In genomic region chr12:121060149-121061001, GRCh38 we compare ENCODE assay signal across 8 cellular contexts. TPM values are rescaled to one million over a fixed set of nuclear protein-coding genes. Genes with fewer than 3 reads are reported as not detected.
A peak's percentile ranks its signal among the peaks of the same experiment; 100 is the strongest.
DNase-seq lines count a peak whose midpoint lies in the region; ATAC-seq and TF ChIP-seq lines count a peak whose summit lies in the region.

No MANE protein-coding gene starts in this region.

- H3K9me2 ChIP-seq in OCI-LY7 (ENCODE audit: insufficient read depth, low read length): no peaks in the 10 kb centered on the region

- TF ChIP-seq CTCF in OCI-LY7 (conservative IDR thresholded peaks at IDR 0.05; ENCODE audit: low read length): peak; percentile 73
- peak; percentile 57 for TF ChIP-seq CTCF in fibroblast of the aortic adventitia (IDR thresholded peaks at IDR 0.05; ENCODE audit: insufficient read depth, low read length)
- TF ChIP-seq CTCF in neutrophil (IDR thresholded peaks at IDR 0.05): peak; percentile 69

- peaks cover 30% of the 10 kb centered on the region for H3K4me1 Mint-ChIP-seq in activated T-helper 1 cell treated with anti-CD3 and anti-CD28 coated beads, Interleukin-12 subunit alpha, Interleukin-12 subunit beta, Interleukin-2, Interleukin-4 antibody, amounts not matched to agents 30 ng/mL and 10 ng/mL and 1 ng/mL, durations not matched to agents 14 hours and 24 hours and 36 hours (ENCODE audit: low read depth)

- no peaks in the 10 kb centered on the region for H3K36me3 Mint-ChIP-seq in activated T-helper 1 cell treated with anti-CD3 and anti-CD28 coated beads, Interleukin-12 subunit alpha, Interleukin-12 subunit beta, Interleukin-2, Interleukin-4 antibody, amounts not matched to agents 30 ng/mL and 10 ng/mL and 1 ng/mL, durations not matched to agents 14 hours and 24 hours and 36 hours (ENCODE audit: low read depth)

- no TSS peak for BruUV-seq in OCI-LY7 (replicated peaks; lab: Mats Ljungman, UMichigan)

- no peaks in the 10 kb centered on the region for H3K27me3 ChIP-seq in neutrophil

- ATAC-seq in HG03354 (IDR thresholded peaks at IDR 0.05; ENCODE audit: poor library complexity, severe bottlenecking, unreplicated experiment): peak; percentile 88

- H3K4me3 ChIP-seq in OCI-LY7 (ENCODE audit: low read depth, low read length, poor library complexity, severe bottlenecking) (peak overlapping the region; percentile 59), fibroblast of the aortic adventitia (ENCODE audit: low read depth, low read length) (peak overlapping the region; percentile 6), neutrophil (ENCODE audit: low read depth in 1 of 2, low read length in 1 of 2) (peak overlapping the region; percentile 42 to 49)

- H3K9me3 ChIP-seq in OCI-LY7 (ENCODE audit: low read length) (no peaks in the 10 kb centered on the region), neutrophil (no peaks in the 10 kb centered on the region)

- POLR2A ChIA-PET in OCI-LY7 (lab: Charles Lee): interaction anchor here (0.6 to 1.2 kb wide), 6 partner anchors 8 to 795 kb away, joined by 3 to 8 read pairs (median 5); no protein-coding TSS in a partner anchor

- H3K4me1 ChIP-seq in OCI-LY7 (ENCODE audit: insufficient read depth, low read length, poor library complexity, severe bottlenecking) (peaks cover 12% of the 10 kb centered on the region), neutrophil (ENCODE audit: control insufficient read depth in 1 of 2, insufficient read depth in 1 of 2, low read depth in 1 of 2, low read length in 1 of 2) (peaks cover 8 to 11% of the 10 kb centered on the region in 2 experiments)

- H3K79me2 ChIP-seq in OCI-LY7 (ENCODE audit: insufficient read depth, low read depth, low read length): no peaks in the 10 kb centered on the region

- no peaks in the 10 kb centered on the region for H3K9me3 Mint-ChIP-seq in activated T-helper 1 cell treated with anti-CD3 and anti-CD28 coated beads, Interleukin-12 subunit alpha, Interleukin-12 subunit beta, Interleukin-2, Interleukin-4 antibody, amounts not matched to agents 30 ng/mL and 10 ng/mL and 1 ng/mL, durations not matched to agents 14 hours and 24 hours and 36 hours

- peak overlapping the region; percentile 100 for H2AFZ ChIP-seq in OCI-LY7 (ENCODE audit: low read length)

- H3K27me3 Mint-ChIP-seq in activated T-helper 1 cell treated with anti-CD3 and anti-CD28 coated beads, Interleukin-12 subunit alpha, Interleukin-12 subunit beta, Interleukin-2, Interleukin-4 antibody, amounts not matched to agents 30 ng/mL and 10 ng/mL and 1 ng/mL, durations not matched to agents 14 hours and 24 hours and 36 hours (ENCODE audit: insufficient read depth): peaks cover 2% of the 10 kb centered on the region

- H3K27ac ChIP-seq in OCI-LY7 (ENCODE audit: low read depth, low read length, poor library complexity, severe bottlenecking) (peak overlapping the region; percentile 18), neutrophil (peak overlapping the region; percentile 83)

- CTCF ChIA-PET in OCI-LY7 (lab: Charles Lee; ENCODE audit: unreplicated experiment): no interaction called here

- H3K36me3 ChIP-seq in OCI-LY7 (ENCODE audit: insufficient read depth, low read length): no peaks in the 10 kb centered on the region
- no peaks in the 10 kb centered on the region for H3K36me3 ChIP-seq in neutrophil

- intact Hi-C loops in OCI-LY7 (cut with micrococcal nuclease; ENCODE audit: unreplicated experiment): loop anchor here (1.0 to 5.0 kb wide), 3 partner anchors 36 to 172 kb away; no protein-coding TSS in a partner anchor
- intact Hi-C loops in activated T-helper 1 cell treated with anti-CD3 and anti-CD28 coated beads, Interleukin-12 subunit alpha, Interleukin-12 subunit beta, Interleukin-2, Interleukin-4 antibody, amounts not matched to agents 30 ng/mL and 10 ng/mL and 1 ng/mL, durations not matched to agents 14 hours and 24 hours and 36 hours (cut with micrococcal nuclease): loop anchor here (1.0 kb wide), 8 partner anchors 21 to 292 kb away; partner anchors contain the start of genes ANAPC5, C12orf43 and OASL

- H3K4me2 ChIP-seq in OCI-LY7 (ENCODE audit: low read length): peak overlapping the region; percentile 78

- H4K20me1 ChIP-seq in OCI-LY7 (ENCODE audit: insufficient read depth, low read length): no peaks in the 10 kb centered on the region

- peak overlapping the region; percentile 93 for H3K27ac Mint-ChIP-seq in activated T-helper 1 cell treated with anti-CD3 and anti-CD28 coated beads, Interleukin-12 subunit alpha, Interleukin-12 subunit beta, Interleukin-2, Interleukin-4 antibody, amounts not matched to agents 30 ng/mL and 10 ng/mL and 1 ng/mL, durations not matched to agents 14 hours and 24 hours and 36 hours

- peak; percentile 45 for DNase-seq in CMK (ENCODE audit: low read depth)
- DNase-seq in GM19238 (ENCODE audit: insufficient read length, low spot score): peak; percentile 51
- peak; percentile 84 for DNase-seq in OCI-LY7 (ENCODE audit: low spot score)
- peak; percentile 65 for DNase-seq in activated T-helper 1 cell treated with anti-CD3 and anti-CD28 coated beads, Interleukin-12 subunit alpha, Interleukin-12 subunit beta, Interleukin-2, Interleukin-4 antibody, amounts not matched to agents 30 ng/mL and 10 ng/mL and 1 ng/mL, durations not matched to agents 14 hours and 24 hours and 36 hours (ENCODE audit: low spot score)
- peak; percentile 38 for DNase-seq in fibroblast of the aortic adventitia (ENCODE audit: low read depth)
- DNase-seq in 8988T: no peak

- H3K4me3 Mint-ChIP-seq in activated T-helper 1 cell treated with anti-CD3 and anti-CD28 coated beads, Interleukin-12 subunit alpha, Interleukin-12 subunit beta, Interleukin-2, Interleukin-4 antibody, amounts not matched to agents 30 ng/mL and 10 ng/mL and 1 ng/mL, durations not matched to agents 14 hours and 24 hours and 36 hours: peak overlapping the region; percentile 74

RNA-seq across cellular contexts. Expression of gene OASL, which starts 21.3 kb away (rescaled TPM):
- total RNA-seq in OCI-LY7 (2014; rRNA removed; shearing (Covaris generic)): 0.09 TPM in 1 of 2 replicates, not detected in the other
- total RNA-seq in OCI-LY7 (2022) (0.25 TPM in 1 of 2 replicates, not detected in the other), fibroblast of the aortic adventitia (ENCODE audit: low replicate concordance) (0.33 TPM in 1 of 2 replicates, not detected in the other)
- total RNA-seq in activated T-helper 1 cell treated with anti-CD3 and anti-CD28 coated beads, Interleukin-12 subunit alpha, Interleukin-12 subunit beta, Interleukin-2, Interleukin-4 antibody, amounts not matched to agents 30 ng/mL and 10 ng/mL and 1 ng/mL, durations not matched to agents 14 hours and 24 hours and 36 hours: 2.4 and 3.1 TPM in 2 replicates

RNA-seq across cellular contexts. Expression of gene C12orf43, which starts 44.1 kb away (rescaled TPM):
- 24.7 and 30.0 TPM in 2 replicates for total RNA-seq in OCI-LY7 (2014; rRNA removed; shearing (Covaris generic))
- 18.0 and 21.4 TPM in 2 replicates for total RNA-seq in OCI-LY7 (2022)
- 34.6 and 35.3 TPM in 2 replicates for total RNA-seq in activated T-helper 1 cell treated with anti-CD3 and anti-CD28 coated beads, Interleukin-12 subunit alpha, Interleukin-12 subunit beta, Interleukin-2, Interleukin-4 antibody, amounts not matched to agents 30 ng/mL and 10 ng/mL and 1 ng/mL, durations not matched to agents 14 hours and 24 hours and 36 hours
- 12.7 and 17.8 TPM in 2 replicates for total RNA-seq in fibroblast of the aortic adventitia (ENCODE audit: low replicate concordance)

Comparison
In these comparisons a context has a peak if more than half of its experiments do, and no peak if none do; other contexts are left out.
1. H3K4me3 ChIP-seq: peak in every context shown above with its lines; median percentile 59 in OCI-LY7; 46 in neutrophil; 6 in fibroblast of the aortic adventitia.